In genomic region chrX:53073115-53073581, GRCh38 we compare ENCODE assay signal across 7 cellular contexts. TPM values are rescaled to one million over a fixed set of nuclear protein-coding genes. Genes with fewer than 3 reads are reported as not detected.
A peak's percentile ranks its signal among the peaks of the same experiment; 100 is the strongest.
DNase-seq lines count a peak whose midpoint lies in the region; ATAC-seq and TF ChIP-seq lines count a peak whose summit lies in the region.

No MANE protein-coding gene starts in this region.

- peak overlapping the region; percentile 95 for H3K27ac ChIP-seq in DOHH2 (ENCODE audit: low read depth, low read length)

- H3K27ac Mint-ChIP-seq in activated CD8-positive, alpha-beta T cell treated with anti-CD3 and anti-CD28 coated beads, Interleukin-2, amount 10 ng/mL, durations not matched to agents 7 days and 5 days, result peak overlapping the region; percentile 43

- H3K36me3 ChIP-seq in DOHH2 (ENCODE audit: control insufficient read depth, low read length), result no peaks in the 10 kb centered on the region

- DNase-seq in NCI-H2081 treated with DMSO at 0.1 percent for 48 hours (lab: John Stamatoyannopoulos, UW) (peak; percentile 38), retina (peak; percentile 56), HUDEP-2 (lab: John Stamatoyannopoulos, UW; ENCODE audit: unreplicated experiment in 76 of 76) (no peak)
- no peak for DNase-seq in activated CD8-positive, alpha-beta T cell treated with anti-CD3 and anti-CD28 coated beads, Interleukin-2, amount 10 ng/mL, durations not matched to agents 7 days and 5 days
- DNase-seq in activated CD4-positive, alpha-beta T cell treated with anti-CD3 and anti-CD28 coated beads, Interleukin-2, amount 50 U/mL, for 48 hours, result no peak

- CTCF ChIA-PET in activated CD8-positive, alpha-beta T cell treated with anti-CD3 and anti-CD28 coated beads, Interleukin-2, amount 10 ng/mL, durations not matched to agents 7 days and 5 days (lab: Charles Lee), result interaction anchor here (0.6 to 1.3 kb wide), 2 partner anchors 9 to 15 kb away, joined by 3 to 4 read pairs; partner anchors contain the start of gene TSPYL2

- no peaks in the 10 kb centered on the region for H4K20me1 ChIP-seq in DOHH2 (ENCODE audit: control insufficient read depth, insufficient read depth, low read depth, low read length)

- no peak for TF ChIP-seq CTCF in DOHH2 (IDR thresholded peaks at IDR 0.05; ENCODE audit: low read depth, low read length, poor library complexity, severe bottlenecking)

- H3K4me1 ChIP-seq in DOHH2 (ENCODE audit: control insufficient read depth, low read length), result peaks cover 25% of the 10 kb centered on the region

- no peaks in the 10 kb centered on the region for H3K79me2 ChIP-seq in DOHH2 (ENCODE audit: control insufficient read depth, low read length)

- peak overlapping the region; percentile 75 for H3K4me3 ChIP-seq in DOHH2 (ENCODE audit: low read length)

- H3K9me3 ChIP-seq in DOHH2 (ENCODE audit: control insufficient read depth, insufficient read depth, low read length), result no peaks in the 10 kb centered on the region

- peaks cover 12% of the 10 kb centered on the region for H3K4me1 Mint-ChIP-seq in activated CD8-positive, alpha-beta T cell treated with anti-CD3 and anti-CD28 coated beads, Interleukin-2, amount 10 ng/mL, durations not matched to agents 7 days and 5 days (ENCODE audit: low read depth)

- H3K4me2 ChIP-seq in DOHH2 (ENCODE audit: low read length), result peak overlapping the region; percentile 75

- peak overlapping the region; percentile 31 for H3K4me3 Mint-ChIP-seq in activated CD8-positive, alpha-beta T cell treated with anti-CD3 and anti-CD28 coated beads, Interleukin-2, amount 10 ng/mL, durations not matched to agents 7 days and 5 days

- H3K36me3 Mint-ChIP-seq in activated CD8-positive, alpha-beta T cell treated with anti-CD3 and anti-CD28 coated beads, Interleukin-2, amount 10 ng/mL, durations not matched to agents 7 days and 5 days (ENCODE audit: low read depth), result no peaks in the 10 kb centered on the region

- H3K9me3 Mint-ChIP-seq in activated CD8-positive, alpha-beta T cell treated with anti-CD3 and anti-CD28 coated beads, Interleukin-2, amount 10 ng/mL, durations not matched to agents 7 days and 5 days (ENCODE audit: insufficient read depth), result no peaks in the 10 kb centered on the region

- no peaks in the 10 kb centered on the region for H3K27me3 Mint-ChIP-seq in activated CD8-positive, alpha-beta T cell treated with anti-CD3 and anti-CD28 coated beads, Interleukin-2, amount 10 ng/mL, durations not matched to agents 7 days and 5 days (ENCODE audit: low read depth)

- no peaks in the 10 kb centered on the region for H3K27me3 ChIP-seq in DOHH2 (ENCODE audit: control insufficient read depth, low read length)

- peaks cover 16% of the 10 kb centered on the region for H3F3A ChIP-seq in DOHH2 (ENCODE audit: control insufficient read depth, insufficient read depth)

- POLR2A ChIA-PET in activated CD8-positive, alpha-beta T cell treated with anti-CD3 and anti-CD28 coated beads, Interleukin-2, amount 10 ng/mL, durations not matched to agents 7 days and 5 days (lab: Charles Lee), result interaction anchor here (1.7 kb wide), 1 partner anchor 9 kb away, joined by 9 read pairs; the partner anchor contains the start of gene TSPYL2

- H3K9me2 ChIP-seq in DOHH2 (replicated peaks; ENCODE audit: control insufficient read depth, low read length), result no peaks in the 10 kb centered on the region

- ATAC-seq in activated CD8-positive, alpha-beta T cell treated with anti-CD3 and anti-CD28 coated beads, Interleukin-2, amount 10 ng/mL, durations not matched to agents 7 days and 5 days, result no peak
- no peak for ATAC-seq in HG03457 (IDR thresholded peaks at IDR 0.05; ENCODE audit: unreplicated experiment)

RNA-seq across cellular contexts. Expression of gene TSPYL2, which starts 9.0 kb away (rescaled TPM):
- total RNA-seq in activated CD8-positive, alpha-beta T cell treated with anti-CD3 and anti-CD28 coated beads, Interleukin-2, amount 10 ng/mL, durations not matched to agents 7 days and 5 days, result 10 to 100 TPM; 18.1 to 20.0 TPM

RNA-seq across cellular contexts. Expression of gene KANTR, which starts 20.8 kb away (rescaled TPM):
- total RNA-seq in activated CD8-positive, alpha-beta T cell treated with anti-CD3 and anti-CD28 coated beads, Interleukin-2, amount 10 ng/mL, durations not matched to agents 7 days and 5 days, result 10 to 100 TPM; 11.5 to 11.6 TPM

RNA-seq across cellular contexts. Expression of gene GPR173, which starts 24.6 kb away (rescaled TPM):
- total RNA-seq in activated CD8-positive, alpha-beta T cell treated with anti-CD3 and anti-CD28 coated beads, Interleukin-2, amount 10 ng/mL, durations not matched to agents 7 days and 5 days, result not detected

Comparison
In these comparisons a context has a peak if more than half of its experiments do, and no peak if none do; other contexts are left out.
1. DNase-seq: peak in NCI-H2081 treated with DMSO at 0.1 percent for 48 hours (single experiment) and retina (single experiment); none in activated CD8-positive, alpha-beta T cell treated with anti-CD3 and anti-CD28 coated beads, Interleukin-2, amount 10 ng/mL, durations not matched to agents 7 days and 5 days (single experiment), HUDEP-2 (0 of 76) and activated CD4-positive, alpha-beta T cell treated with anti-CD3 and anti-CD28 coated beads, Interleukin-2, amount 50 U/mL, for 48 hours (0 of 2).